ENCODE assay signal across 8 cellular contexts in the genomic region with DNA sequence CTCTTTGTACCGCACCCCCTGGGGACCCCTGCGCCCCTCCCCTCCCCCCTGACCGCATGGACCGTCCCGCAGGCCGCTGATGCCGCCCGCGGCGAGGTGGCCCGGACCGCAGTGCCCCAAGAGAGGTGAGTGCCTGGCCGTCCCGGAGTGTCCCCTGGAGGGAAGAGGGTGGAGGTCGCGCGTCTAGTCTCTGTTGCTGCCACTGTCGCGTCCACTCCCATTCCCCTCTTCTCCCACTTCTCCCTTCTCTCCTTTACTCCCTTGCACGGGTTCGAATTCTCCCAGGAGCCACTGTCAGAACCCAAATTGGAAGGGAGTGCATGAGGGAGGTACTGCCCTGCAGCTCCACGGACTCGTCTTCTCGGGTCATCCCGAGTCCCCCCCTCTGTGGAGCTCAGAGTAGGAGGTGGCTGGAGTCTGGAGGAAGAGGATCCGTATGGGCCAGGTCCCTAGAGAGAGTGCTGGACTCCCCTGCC. TPM values are rescaled to one million over a fixed set of nuclear protein-coding genes. Genes with fewer than 3 reads are reported as not detected.
DNase-seq lines count a peak whose midpoint lies in the region; ATAC-seq, FAIRE-seq and TF ChIP-seq lines count a peak whose summit lies in the region.

No MANE protein-coding gene starts in this region.

- H2AFZ ChIP-seq in HCT116 (ENCODE audit: low read depth, low read length, poor library complexity, severe bottlenecking): no peak overlapping the region

- ATAC-seq in HCT116: peak; percentile 23
- ATAC-seq in left ventricle myocardium superior: peak; percentile 1
- no peak for ATAC-seq in GM21723 (IDR thresholded peaks at IDR 0.05; ENCODE audit: unreplicated experiment)

- CTCF ChIA-PET in HCT116 (lab: Charles Lee): interaction anchor here (0.7 to 3.0 kb wide), 5 partner anchors 12 to 168 kb away, joined by 3 to 8 read pairs (median 3); no protein-coding TSS in a partner anchor
- CTCF ChIA-PET in activated CD4-positive, alpha-beta memory T cell treated with anti-CD3 and anti-CD28 coated beads for 36 hours (lab: Charles Lee): interaction anchor here (1.0 to 22.0 kb wide), 7 partner anchors 11 to 166 kb away, joined by 3 to 1220 read pairs (median 9); a partner anchor contains a TSS

- peak overlapping the region; percentile 92 to 93 for H3K4me3 ChIP-seq in HCT116 (replicated peaks in 1 of 2; ENCODE audit: low read depth in 1 of 2, low read length in 2 of 2)
- H3K4me3 ChIP-seq in small intestine (ENCODE audit: low read depth in 1 of 2, low read length in 2 of 2): peak overlapping the region; percentile 84 to 88

- WGBS in small intestine, 3 donors: 0 to 1% (median 1%) methylated on average over 12 to 26 of the region's 26 CpGs

- no peak for TF ChIP-seq POLR2A in HCT116 (IDR thresholded peaks at IDR 0.05; ENCODE audit: borderline replicate concordance, extremely low read depth, insufficient read depth, insufficient read length)

- H3K27me3 Mint-ChIP-seq in activated CD4-positive, alpha-beta memory T cell treated with anti-CD3 and anti-CD28 coated beads for 36 hours: no peaks in the 10 kb centered on the region

- peaks cover 14 to 29% of the 10 kb centered on the region in 2 experiments for H3K4me1 ChIP-seq in HCT116 (ENCODE audit: control insufficient read depth in 1 of 2, insufficient read depth in 2 of 2, low read length in 2 of 2)
- peaks cover 10 to 39% of the 10 kb centered on the region in 2 donors for H3K4me1 ChIP-seq in small intestine (ENCODE audit: control insufficient read depth in 2 of 2, insufficient read depth in 1 of 2, low read depth in 1 of 2, low read length in 1 of 2)

- H3K9ac ChIP-seq in HCT116 (ENCODE audit: low read length): peak overlapping the region; percentile 87

- peaks cover 39% of the 10 kb centered on the region for H3K36me3 Mint-ChIP-seq in activated CD4-positive, alpha-beta memory T cell treated with anti-CD3 and anti-CD28 coated beads for 36 hours

- no peak for TF ChIP-seq RAD21 in HCT116 (IDR thresholded peaks at IDR 0.05; ENCODE audit: low read depth)

- peaks cover 50% of the 10 kb centered on the region for H3K79me2 ChIP-seq in HCT116 (ENCODE audit: insufficient read depth, low read length)

- H3K27ac ChIP-seq in HCT116 (ENCODE audit: low read depth, low read length) (peak overlapping the region; percentile 92), small intestine (ENCODE audit: low read depth in 1 of 2, low read length in 1 of 2) (peak overlapping the region; percentile 47 to 83)

- BruUV-seq in HCT116 (replicated peaks; lab: Mats Ljungman, UMichigan): no TSS peak

- H3K9me3 Mint-ChIP-seq in activated CD4-positive, alpha-beta memory T cell treated with anti-CD3 and anti-CD28 coated beads for 36 hours: no peaks in the 10 kb centered on the region

- H3K27me3 ChIP-seq in HCT116 (ENCODE audit: insufficient read depth, low read length): no peaks in the 10 kb centered on the region
- H3K27me3 ChIP-seq in small intestine (ENCODE audit: control insufficient read depth in 2 of 2, insufficient read depth in 2 of 2, low read length in 2 of 2): no peaks in the 10 kb centered on the region

- intact Hi-C loops in HCT116 (cut with micrococcal nuclease) (loop anchor here (10.0 kb wide), 1 partner anchor 422 kb away; a partner anchor contains a TSS), left ventricle myocardium superior (cut with micrococcal nuclease) (no loop called here)
- intact Hi-C loops in activated CD4-positive, alpha-beta memory T cell treated with anti-CD3 and anti-CD28 coated beads for 36 hours (cut with micrococcal nuclease): loop anchor here (2.0 to 10.0 kb wide), 5 partner anchors 60 to 788 kb away; a partner anchor contains a TSS

- POLR2A ChIA-PET in HCT116 (lab: Charles Lee): interaction anchor here (1.5 kb wide), 1 partner anchor 17 kb away, joined by 3 read pairs; no protein-coding TSS in a partner anchor
- POLR2A ChIA-PET in activated CD4-positive, alpha-beta memory T cell treated with anti-CD3 and anti-CD28 coated beads for 36 hours (lab: Charles Lee): interaction anchor here (0.6 to 6.4 kb wide), 5 partner anchors 8 to 124 kb away, joined by 3 to 116 read pairs (median 7); a partner anchor contains a TSS

- H3K4me3 Mint-ChIP-seq in activated CD4-positive, alpha-beta memory T cell treated with anti-CD3 and anti-CD28 coated beads for 36 hours: peak overlapping the region; percentile 90

- H3K9me3 ChIP-seq in HCT116 (ENCODE audit: control insufficient read depth in 1 of 2, insufficient read depth in 1 of 2, low read depth in 1 of 2, low read length in 2 of 2) (no peaks in the 10 kb centered on the region), small intestine (ENCODE audit: control insufficient read depth, low read depth) (no peaks in the 10 kb centered on the region)

- H3K4me1 Mint-ChIP-seq in activated CD4-positive, alpha-beta memory T cell treated with anti-CD3 and anti-CD28 coated beads for 36 hours (ENCODE audit: low read depth): peaks cover 48% of the 10 kb centered on the region

- DNase-seq in HCT116 (ENCODE audit: low read depth, low spot score) (no peak), left ventricle myocardium superior (no peak), small intestine (no peak), NCI-H2171 (lab: John Stamatoyannopoulos, UW) (no peak), activated gamma-delta T cell treated with Interleukin-2 at 50 U/mL for 16 hours (no peak), COLO668 (lab: John Stamatoyannopoulos, UW; ENCODE audit: unreplicated experiment) (no peak)
- DNase-seq in activated CD4-positive, alpha-beta memory T cell treated with anti-CD3 and anti-CD28 coated beads for 36 hours: no peak

- H3K4me2 ChIP-seq in HCT116 (ENCODE audit: low read length): peak overlapping the region; percentile 95

- H3K36me3 ChIP-seq in HCT116 (ENCODE audit: control insufficient read depth in 1 of 2, insufficient read depth in 2 of 2, low read length in 2 of 2) (peaks cover 0 to 5% of the 10 kb centered on the region in 2 experiments; a peak in 2 of 4 replicates), small intestine (ENCODE audit: control insufficient read depth in 2 of 2, insufficient read depth in 2 of 2, low read length in 2 of 2) (no peaks in the 10 kb centered on the region)

- RAD21 ChIA-PET in HCT116 (lab: Charles Lee; ENCODE audit: low non-redundant PET in 1 of 2, low total read pairs in 2 of 2, uncharacterized antibody in 2 of 2, unreplicated experiment in 2 of 2): no interaction called here

- FAIRE-seq in small intestine (lab: Jason Lieb, UNC): no peak

- H3K9me2 ChIP-seq in HCT116 (ENCODE audit: insufficient read depth): no peaks in the 10 kb centered on the region

- H4K20me1 ChIP-seq in HCT116 (ENCODE audit: insufficient read depth): no peaks in the 10 kb centered on the region; the same call in 1 of the 2 replicates

- TF ChIP-seq CTCF in HCT116 (IDR thresholded peaks at IDR 0.05 in 2 of 3, conservative IDR thresholded peaks at IDR 0.05 in 1 of 3; ENCODE audit: borderline replicate concordance in 1 of 3, insufficient read depth in 1 of 3, low read depth in 2 of 3, low read length in 2 of 3): no peak

- peak overlapping the region; percentile 99 for H3K27ac Mint-ChIP-seq in activated CD4-positive, alpha-beta memory T cell treated with anti-CD3 and anti-CD28 coated beads for 36 hours

TF ChIP-seq in HCT116, 20 proteins besides CTCF, POLR2A, EP300 and RAD21:
- no peak for TF ChIP-seq SP1 (IDR thresholded peaks at IDR 0.05; ENCODE audit: low read depth)

RNA-seq across cellular contexts. Expression of a gene that starts 0.8 kb away (rescaled TPM):
- total RNA-seq in HCT116 (2021; ENCODE audit: unreplicated experiment): 72.2 TPM
- 56.2 and 62.3 TPM in 2 replicates for polyA plus RNA-seq in HCT116 (2012)
- 100 to 1,000 TPM; 260 to 262 TPM for total RNA-seq in activated CD4-positive, alpha-beta memory T cell treated with anti-CD3 and anti-CD28 coated beads for 36 hours
- 45.8 TPM for total RNA-seq in left ventricle myocardium superior
- polyA plus RNA-seq in small intestine: 10 to 100 TPM; 39.4 to 76.8 (median 47.4) TPM

RNA-seq across cellular contexts. Expression of a gene that starts 30.0 kb away (rescaled TPM):
- 0.17 TPM for total RNA-seq in HCT116 (2021; ENCODE audit: unreplicated experiment)
- polyA plus RNA-seq in HCT116 (2012): 0.01 and 0.06 TPM in 2 replicates
- not detected for total RNA-seq in activated CD4-positive, alpha-beta memory T cell treated with anti-CD3 and anti-CD28 coated beads for 36 hours
- 23.5 TPM for total RNA-seq in left ventricle myocardium superior
- polyA plus RNA-seq in small intestine: under 1 TPM in 1 of 3 donors, not detected in 2; 0.46 TPM

RNA-seq across cellular contexts. Expression of a gene that starts 34.0 kb away (rescaled TPM):
- total RNA-seq in HCT116 (2021; ENCODE audit: unreplicated experiment) (not detected), left ventricle myocardium superior (not detected)
- polyA plus RNA-seq in HCT116 (2012): not detected in 2 replicates
- not detected for total RNA-seq in activated CD4-positive, alpha-beta memory T cell treated with anti-CD3 and anti-CD28 coated beads for 36 hours
- polyA plus RNA-seq in small intestine: not detected

RNA-seq across cellular contexts. Expression of a gene that starts 43.8 kb away (rescaled TPM):
- not detected for total RNA-seq in HCT116 (2021; ENCODE audit: unreplicated experiment)
- not detected in 2 replicates for polyA plus RNA-seq in HCT116 (2012)
- total RNA-seq in activated CD4-positive, alpha-beta memory T cell treated with anti-CD3 and anti-CD28 coated beads for 36 hours: not detected
- 4.1 TPM for total RNA-seq in left ventricle myocardium superior
- polyA plus RNA-seq in small intestine: 1 to 10 TPM in 1 of 3 donors, not detected in 2; 1.1 TPM

RNA-seq across cellular contexts. Expression of a gene that starts 57.3 kb away (rescaled TPM):
- 1.5 TPM for total RNA-seq in HCT116 (2021; ENCODE audit: unreplicated experiment)
- 0.51 and 1.0 TPM in 2 replicates for polyA plus RNA-seq in HCT116 (2012)
- 1 to 10 TPM in 1 of 2 experiments, under 1 TPM in 1; 0.64 to 1.1 TPM for total RNA-seq in activated CD4-positive, alpha-beta memory T cell treated with anti-CD3 and anti-CD28 coated beads for 36 hours
- total RNA-seq in left ventricle myocardium superior: 0.45 TPM
- 10 to 100 TPM in 1 of 3 donors, under 1 TPM in 1, not detected in 1; 0.66 to 13.2 TPM for polyA plus RNA-seq in small intestine

Comparison
In these comparisons a context has a peak if more than half of its experiments do, and no peak if none do; other contexts are left out.
1. RNA of a gene that starts 30.0 kb away (total RNA-seq): 23.5 TPM in left ventricle myocardium superior (single experiment); 0.17 TPM in HCT116 (single experiment) and not detected in activated CD4-positive, alpha-beta memory T cell treated with anti-CD3 and anti-CD28 coated beads for 36 hours; every median in the first group is over 10 times any median in the second.